In genomic region chr2:121090088-121090715, GRCh38 we compare ENCODE assay signal across 21 cellular contexts.
"Had no signal": no experiment of that assay in that cellular context is flagged by ENCODE, and none has a peak within 500 bp of the region (broad histone marks: within the 10 kb centered on the region; RNA-seq: fewer than 3 reads in every experiment).

No MANE protein-coding gene starts in this region.

- H3K9me3 Mint-ChIP-seq: immature natural killer cell; natural killer cell treated with Interleukin-12 subunit alpha and Interleukin-12 subunit beta and Interleukin-15 and Interleukin-18, amount 100 ng/mL, for 72 hours; type B pancreatic cell had no signal

- H3K9ac ChIP-seq: parathyroid adenoma had no signal

- H3K4me3 ChIP-seq: coronary artery, left ventricle myocardium inferior, lower lobe of right lung, prostate gland, skin epidermis, stomach had no signal

- H2AFZ ChIP-seq: parathyroid adenoma had no signal

- H3K36me3 ChIP-seq: left ventricle myocardium inferior, lower lobe of right lung, prostate gland, stomach had no signal

- H3K79me2 ChIP-seq: parathyroid adenoma had no signal

- H3K27ac Mint-ChIP-seq: endodermal cell; immature natural killer cell; memory B cell; natural killer cell treated with Interleukin-12 subunit alpha and Interleukin-12 subunit beta and Interleukin-15 and Interleukin-18, amount 100 ng/mL, for 72 hours; type B pancreatic cell had no signal

- H3K9me3 ChIP-seq: lower lobe of right lung, prostate gland had no signal

- H3K4me3 Mint-ChIP-seq: endodermal cell; immature natural killer cell; memory B cell; natural killer cell treated with Interleukin-12 subunit alpha and Interleukin-12 subunit beta and Interleukin-15 and Interleukin-18, amount 100 ng/mL, for 72 hours; type B pancreatic cell had no signal

- H3K27me3 ChIP-seq: stomach had no signal

- H3K36me3 Mint-ChIP-seq: immature natural killer cell; memory B cell; natural killer cell treated with Interleukin-12 subunit alpha and Interleukin-12 subunit beta and Interleukin-15 and Interleukin-18, amount 100 ng/mL, for 72 hours; type B pancreatic cell had no signal

- ATAC-seq: foreskin keratinocyte; lower lobe of right lung; natural killer cell treated with Interleukin-12 subunit alpha and Interleukin-12 subunit beta and Interleukin-15 and Interleukin-18, amount 100 ng/mL, for 72 hours; sciatic nerve had no signal

- H3K4me1 Mint-ChIP-seq: endodermal cell, immature natural killer cell, memory B cell had no signal

- H3K4me1 ChIP-seq: left ventricle myocardium inferior, lower lobe of right lung, parathyroid adenoma, prostate gland had no signal

- DNase-seq: effector CD4-positive, alpha-beta T cell; endodermal cell; erythroblast; foreskin keratinocyte; immature natural killer cell; left ventricle myocardium inferior; lower lobe of right lung; midbrain; retina; stimulated activated CD4-positive, alpha-beta T cell treated with anti-CD3 and anti-CD28 coated beads, Interleukin-12 subunit alpha, Interleukin-12 subunit beta, amount 100 ng/mL, for 4 hours; stimulated activated naive CD4-positive, alpha-beta T cell; stomach; substantia nigra had no signal

- H3K27ac ChIP-seq: coronary artery, foreskin keratinocyte, left ventricle myocardium inferior, lower lobe of right lung, parathyroid adenoma, prostate gland, skin epidermis, stomach had no signal
